In genomic region chr14:69153848-69154208, GRCh38 we compare ENCODE assay signal across 8 cellular contexts. TPM values are rescaled to one million over a fixed set of nuclear protein-coding genes. Genes with fewer than 3 reads are reported as not detected.
A peak's percentile ranks its signal among the peaks of the same experiment; 100 is the strongest.
DNase-seq lines count a peak whose midpoint lies in the region; ATAC-seq, FAIRE-seq and TF ChIP-seq lines count a peak whose summit lies in the region.

No MANE protein-coding gene starts in this region.

- no peak overlapping the region for H3K27ac ChIP-seq in BLaER1

- peaks cover 25% of the 10 kb centered on the region for H4K20me1 ChIP-seq in BLaER1

- TF ChIP-seq CTCF in progenitor cell of endocrine pancreas (IDR thresholded peaks at IDR 0.05; ENCODE audit: unreplicated experiment) (no peak), omental fat pad (IDR thresholded peaks at IDR 0.05) (no peak), D721Med (IDR thresholded peaks at IDR 0.05; ENCODE audit: insufficient read depth, missing control alignments) (no peak)

- H3K4me1 Mint-ChIP-seq in activated T-helper 1 cell treated with anti-CD3 and anti-CD28 coated beads, Interleukin-12 subunit alpha, Interleukin-12 subunit beta, Interleukin-2, Interleukin-4 antibody, amounts not matched to agents 30 ng/mL and 10 ng/mL and 1 ng/mL, durations not matched to agents 14 hours and 24 hours and 36 hours (ENCODE audit: low read depth) = peaks cover 29% of the 10 kb centered on the region
- peaks cover 22% of the 10 kb centered on the region for H3K4me1 Mint-ChIP-seq in progenitor cell of endocrine pancreas (ENCODE audit: low read depth)

- peaks cover 12% of the 10 kb centered on the region for H3K36me3 Mint-ChIP-seq in activated T-helper 1 cell treated with anti-CD3 and anti-CD28 coated beads, Interleukin-12 subunit alpha, Interleukin-12 subunit beta, Interleukin-2, Interleukin-4 antibody, amounts not matched to agents 30 ng/mL and 10 ng/mL and 1 ng/mL, durations not matched to agents 14 hours and 24 hours and 36 hours (ENCODE audit: low read depth)
- peaks cover under 1% of the 10 kb centered on the region for H3K36me3 Mint-ChIP-seq in progenitor cell of endocrine pancreas (ENCODE audit: insufficient read depth)

- peak overlapping the region; percentile 94 for H3K9ac ChIP-seq in BLaER1

- H3K4me3 ChIP-seq in BLaER1 = peak overlapping the region; percentile 90

- H3K4me2 ChIP-seq in BLaER1 = peak overlapping the region; percentile 82

- peak overlapping the region; percentile 92 for H3K27ac Mint-ChIP-seq in activated T-helper 1 cell treated with anti-CD3 and anti-CD28 coated beads, Interleukin-12 subunit alpha, Interleukin-12 subunit beta, Interleukin-2, Interleukin-4 antibody, amounts not matched to agents 30 ng/mL and 10 ng/mL and 1 ng/mL, durations not matched to agents 14 hours and 24 hours and 36 hours
- peak overlapping the region; percentile 90 for H3K27ac Mint-ChIP-seq in progenitor cell of endocrine pancreas

- H3K27me3 Mint-ChIP-seq in activated T-helper 1 cell treated with anti-CD3 and anti-CD28 coated beads, Interleukin-12 subunit alpha, Interleukin-12 subunit beta, Interleukin-2, Interleukin-4 antibody, amounts not matched to agents 30 ng/mL and 10 ng/mL and 1 ng/mL, durations not matched to agents 14 hours and 24 hours and 36 hours (ENCODE audit: insufficient read depth) = peaks cover 44% of the 10 kb centered on the region
- H3K27me3 Mint-ChIP-seq in progenitor cell of endocrine pancreas = no peaks in the 10 kb centered on the region

- peak; percentile 31 for DNase-seq in HuH-7.5 (ENCODE audit: low spot score)
- no peak for DNase-seq in activated T-helper 1 cell treated with anti-CD3 and anti-CD28 coated beads, Interleukin-12 subunit alpha, Interleukin-12 subunit beta, Interleukin-2, Interleukin-4 antibody, amounts not matched to agents 30 ng/mL and 10 ng/mL and 1 ng/mL, durations not matched to agents 14 hours and 24 hours and 36 hours (ENCODE audit: low spot score)
- DNase-seq in cardiac septum (ENCODE audit: low spot score) = peak; percentile 77
- no peak for DNase-seq in progenitor cell of endocrine pancreas (ENCODE audit: low spot score, unreplicated experiment)
- DNase-seq in DMS153 (lab: John Stamatoyannopoulos, UW) = no peak
- no peak for DNase-seq in omental fat pad (ENCODE audit: low spot score)
- no peak for DNase-seq in D721Med (ENCODE audit: insufficient read length, low spot score)

- peaks cover 15% of the 10 kb centered on the region; the same call in 1 of the 2 replicates for H3K27me3 ChIP-seq in BLaER1

- intact Hi-C loops in activated T-helper 1 cell treated with anti-CD3 and anti-CD28 coated beads, Interleukin-12 subunit alpha, Interleukin-12 subunit beta, Interleukin-2, Interleukin-4 antibody, amounts not matched to agents 30 ng/mL and 10 ng/mL and 1 ng/mL, durations not matched to agents 14 hours and 24 hours and 36 hours (cut with micrococcal nuclease) = loop anchor here (1.0 to 10.0 kb wide), 9 partner anchors 25 to 1337 kb away; partner anchors contain the start of genes ACTN1, COX16, ERH and EXD2
- intact Hi-C loops in cardiac septum (cut with DNase I) = loop anchor here (2.0 to 5.0 kb wide), 2 partner anchors 37 to 88 kb away; partner anchors contain the start of gene EXD2

- H3K9me3 ChIP-seq in BLaER1 = no peaks in the 10 kb centered on the region

- H3K9me3 Mint-ChIP-seq in activated T-helper 1 cell treated with anti-CD3 and anti-CD28 coated beads, Interleukin-12 subunit alpha, Interleukin-12 subunit beta, Interleukin-2, Interleukin-4 antibody, amounts not matched to agents 30 ng/mL and 10 ng/mL and 1 ng/mL, durations not matched to agents 14 hours and 24 hours and 36 hours = no peaks in the 10 kb centered on the region
- H3K9me3 Mint-ChIP-seq in progenitor cell of endocrine pancreas (ENCODE audit: low read depth) = no peaks in the 10 kb centered on the region

- H3K36me3 ChIP-seq in BLaER1 = peaks cover 12% of the 10 kb centered on the region

- H3K4me3 Mint-ChIP-seq in activated T-helper 1 cell treated with anti-CD3 and anti-CD28 coated beads, Interleukin-12 subunit alpha, Interleukin-12 subunit beta, Interleukin-2, Interleukin-4 antibody, amounts not matched to agents 30 ng/mL and 10 ng/mL and 1 ng/mL, durations not matched to agents 14 hours and 24 hours and 36 hours = peak overlapping the region; percentile 90
- H3K4me3 Mint-ChIP-seq in progenitor cell of endocrine pancreas (ENCODE audit: low read depth) = peak overlapping the region; percentile 90

- no peak for FAIRE-seq in D721Med (lab: Jason Lieb, UNC)

- H3K4me1 ChIP-seq in BLaER1 = peaks cover 28% of the 10 kb centered on the region

- no peak for ATAC-seq in omental fat pad (ENCODE audit: low FRiP score)

RNA-seq across cellular contexts. Expression of gene DCAF5, which starts 0.9 kb away (rescaled TPM):
- 29.7 and 32.0 TPM in 2 replicates for total RNA-seq in activated T-helper 1 cell treated with anti-CD3 and anti-CD28 coated beads, Interleukin-12 subunit alpha, Interleukin-12 subunit beta, Interleukin-2, Interleukin-4 antibody, amounts not matched to agents 30 ng/mL and 10 ng/mL and 1 ng/mL, durations not matched to agents 14 hours and 24 hours and 36 hours
- total RNA-seq in cardiac septum (52.5 TPM), progenitor cell of endocrine pancreas (90.3 and 92.5 TPM in 2 replicates), omental fat pad (10 to 100 TPM; 30.4 to 58.1 (median 38.0) TPM)

RNA-seq across cellular contexts. Expression of gene EXD2, which starts 37.5 kb away (rescaled TPM):
- 6.3 and 6.5 TPM in 2 replicates for total RNA-seq in activated T-helper 1 cell treated with anti-CD3 and anti-CD28 coated beads, Interleukin-12 subunit alpha, Interleukin-12 subunit beta, Interleukin-2, Interleukin-4 antibody, amounts not matched to agents 30 ng/mL and 10 ng/mL and 1 ng/mL, durations not matched to agents 14 hours and 24 hours and 36 hours
- total RNA-seq in cardiac septum = 18.2 TPM
- total RNA-seq in progenitor cell of endocrine pancreas = 40.4 and 44.2 TPM in 2 replicates
- 10 to 100 TPM; 15.4 to 27.0 (median 17.3) TPM for total RNA-seq in omental fat pad

Comparison
In these comparisons a context has a peak if more than half of its experiments do, and no peak if none do; other contexts are left out.
1. DNase-seq: peak in HuH-7.5 (single experiment) and cardiac septum (single experiment); none in activated T-helper 1 cell treated with anti-CD3 and anti-CD28 coated beads, Interleukin-12 subunit alpha, Interleukin-12 subunit beta, Interleukin-2, Interleukin-4 antibody, amounts not matched to agents 30 ng/mL and 10 ng/mL and 1 ng/mL, durations not matched to agents 14 hours and 24 hours and 36 hours (single experiment), progenitor cell of endocrine pancreas (single experiment), DMS153 (single experiment), omental fat pad (single experiment) and D721Med (single experiment).